ENCODE assay signal across 15 cellular contexts in the genomic region with DNA sequence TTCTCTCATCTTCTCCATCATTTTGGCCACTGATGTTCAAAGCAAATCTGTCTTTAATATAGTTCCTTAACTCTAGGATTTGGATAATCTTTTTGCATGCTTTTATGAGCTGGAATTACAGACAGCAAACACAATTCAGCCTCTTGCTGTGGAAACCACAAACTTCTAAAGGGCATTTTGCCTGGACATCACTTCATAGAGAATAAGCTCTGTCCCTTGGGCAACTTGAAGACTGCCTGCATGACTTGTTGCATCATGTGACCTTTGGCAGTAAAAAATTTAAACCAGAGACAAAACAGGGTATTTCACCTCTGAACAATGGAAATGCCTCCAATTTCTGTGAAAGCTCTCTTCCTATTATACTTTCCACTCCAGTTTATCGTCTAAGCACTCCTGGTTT.
"Had no signal": no experiment of that assay in that cellular context is flagged by ENCODE, and none has a peak within 500 bp of the region (broad histone marks: within the 10 kb centered on the region; RNA-seq: fewer than 3 reads in every experiment).

No MANE protein-coding gene starts in this region.

- H3K4me1 ChIP-seq: spleen had no signal

- H3K4me3 ChIP-seq: dorsolateral prefrontal cortex, SK-N-MC, spleen had no signal

- H3K27me3 ChIP-seq: spleen had no signal

- DNase-seq: activated CD4-positive, alpha-beta memory T cell treated with anti-CD3 and anti-CD28 coated beads, Interleukin-2, amount 10 ng/mL, durations not matched to agents 7 days and 5 days; activated CD4-positive, alpha-beta T cell treated with anti-CD3 and anti-CD28 coated beads for 36 hours; activated CD8-positive, alpha-beta memory T cell treated with anti-CD3 and anti-CD28 coated beads, Interleukin-2, amount 50 U/mL, for 4 hours; activated naive CD4-positive, alpha-beta T cell; activated T-cell treated with anti-CD3 and anti-CD28 coated beads, Interleukin-2, amount 50 U/mL, for 72 hours; dorsolateral prefrontal cortex; glutamatergic neuron; naive B cell; spleen; stimulated activated CD4-positive, alpha-beta T cell treated with anti-CD3 and anti-CD28 coated beads, Interleukin-1b, Interleukin-23, amount 100 ng/mL, for 48 hours; stimulated activated naive CD4-positive, alpha-beta T cell; T-cell; T1000 had no signal

- ATAC-seq: activated CD4-positive, alpha-beta T cell treated with anti-CD3 and anti-CD28 coated beads for 36 hours; activated T-cell treated with anti-CD3 and anti-CD28 coated beads, Interleukin-2, amount 50 U/mL, for 72 hours; T-cell had no signal

- H3K36me3 ChIP-seq: spleen had no signal

- H3K9me3 ChIP-seq: spleen had no signal

- H3K27ac ChIP-seq: dorsolateral prefrontal cortex, SK-N-MC, spleen, VCaP had no signal
